1 cellular context compared by ENCODE assay signal in the genomic region with DNA sequence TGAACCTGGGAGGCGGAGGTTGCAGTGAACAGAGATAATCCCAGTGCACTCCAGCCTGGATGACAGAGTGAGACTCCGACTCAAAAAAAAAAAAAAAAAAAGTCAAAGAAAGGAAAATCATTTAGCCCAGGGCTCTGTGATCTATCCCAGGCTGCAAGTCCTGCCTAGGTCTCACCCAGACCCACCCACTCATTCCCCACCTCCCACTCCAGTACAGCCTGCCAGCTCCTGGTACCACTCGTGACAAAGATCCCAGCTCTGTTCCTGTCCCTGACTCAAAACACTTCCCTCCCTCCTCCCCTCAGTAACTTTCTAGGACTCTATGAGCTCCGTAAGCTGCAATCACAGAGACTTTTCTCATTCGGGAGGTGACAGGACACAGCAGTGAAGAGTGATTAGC.
TF ChIP-seq lines count a peak whose summit lies in the region.

No MANE protein-coding gene starts in this region.

TF ChIP-seq in HCT116, 20 proteins besides CTCF, POLR2A, EP300 and RAD21:
- TF ChIP-seq, protein P1, sequence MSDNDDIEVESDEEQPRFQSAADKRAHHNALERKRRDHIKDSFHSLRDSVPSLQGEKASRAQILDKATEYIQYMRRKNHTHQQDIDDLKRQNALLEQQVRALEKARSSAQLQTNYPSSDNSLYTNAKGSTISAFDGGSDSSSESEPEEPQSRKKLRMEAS (IDR thresholded peaks at IDR 0.05), result no peak
- TF ChIP-seq CEBPB (IDR thresholded peaks at IDR 0.05; ENCODE audit: low read depth), result no peak
- no peak for TF ChIP-seq SRF (IDR thresholded peaks at IDR 0.05; ENCODE audit: low read depth)
- TF ChIP-seq EGR1 (IDR thresholded peaks at IDR 0.05; ENCODE audit: low read depth), result no peak
- no peak for TF ChIP-seq YY1 (IDR thresholded peaks at IDR 0.05; ENCODE audit: extremely low read depth, insufficient replicate concordance, low read depth, low read length)
- no peak for TF ChIP-seq SP1 (IDR thresholded peaks at IDR 0.05; ENCODE audit: low read depth)
- no peak for TF ChIP-seq ELF1 (IDR thresholded peaks at IDR 0.05; ENCODE audit: borderline replicate concordance, low read depth)
- no peak for TF ChIP-seq JUND (IDR thresholded peaks at IDR 0.05)
- TF ChIP-seq EZH2phosphoT487 (IDR thresholded peaks at IDR 0.05; ENCODE audit: borderline replicate concordance), result no peak
- TF ChIP-seq, protein P2, sequence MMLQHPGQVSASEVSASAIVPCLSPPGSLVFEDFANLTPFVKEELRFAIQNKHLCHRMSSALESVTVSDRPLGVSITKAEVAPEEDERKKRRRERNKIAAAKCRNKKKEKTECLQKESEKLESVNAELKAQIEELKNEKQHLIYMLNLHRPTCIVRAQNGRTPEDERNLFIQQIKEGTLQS (IDR thresholded peaks at IDR 0.05), result no peak
- TF ChIP-seq EZH2 (IDR thresholded peaks at IDR 0.05), result no peak
- TF ChIP-seq POLR2AphosphoS5 (IDR thresholded peaks at IDR 0.05; ENCODE audit: low read depth, low read length), result no peak
- no peak for TF ChIP-seq CBX3 (IDR thresholded peaks at IDR 0.05; ENCODE audit: low read depth)
- TF ChIP-seq, protein P3, sequence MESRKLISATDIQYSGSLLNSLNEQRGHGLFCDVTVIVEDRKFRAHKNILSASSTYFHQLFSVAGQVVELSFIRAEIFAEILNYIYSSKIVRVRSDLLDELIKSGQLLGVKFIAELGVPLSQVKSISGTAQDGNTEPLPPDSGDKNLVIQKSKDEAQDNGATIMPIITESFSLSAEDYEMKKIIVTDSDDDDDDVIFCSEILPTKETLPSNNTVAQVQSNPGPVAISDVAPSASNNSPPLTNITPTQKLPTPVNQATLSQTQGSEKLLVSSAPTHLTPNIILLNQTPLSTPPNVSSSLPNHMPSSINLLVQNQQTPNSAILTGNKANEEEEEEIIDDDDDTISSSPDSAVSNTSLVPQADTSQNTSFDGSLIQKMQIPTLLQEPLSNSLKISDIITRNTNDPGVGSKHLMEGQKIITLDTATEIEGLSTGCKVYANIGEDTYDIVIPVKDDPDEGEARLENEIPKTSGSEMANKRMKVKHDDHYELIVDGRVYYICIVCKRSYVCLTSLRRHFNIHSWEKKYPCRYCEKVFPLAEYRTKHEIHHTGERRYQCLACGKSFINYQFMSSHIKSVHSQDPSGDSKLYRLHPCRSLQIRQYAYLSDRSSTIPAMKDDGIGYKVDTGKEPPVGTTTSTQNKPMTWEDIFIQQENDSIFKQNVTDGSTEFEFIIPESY (IDR thresholded peaks at IDR 0.05; ENCODE audit: extremely low read depth, insufficient replicate concordance, low read length), result no peak
- TF ChIP-seq SIN3A (IDR thresholded peaks at IDR 0.05; ENCODE audit: low read depth), result no peak
- TF ChIP-seq FOSL1 (IDR thresholded peaks at IDR 0.05; ENCODE audit: low read depth), result no peak
- TF ChIP-seq TCF7L2 (IDR thresholded peaks at IDR 0.05; ENCODE audit: borderline replicate concordance, extremely low read depth, insufficient read depth, insufficient read length), result no peak
- TF ChIP-seq, protein P4, sequence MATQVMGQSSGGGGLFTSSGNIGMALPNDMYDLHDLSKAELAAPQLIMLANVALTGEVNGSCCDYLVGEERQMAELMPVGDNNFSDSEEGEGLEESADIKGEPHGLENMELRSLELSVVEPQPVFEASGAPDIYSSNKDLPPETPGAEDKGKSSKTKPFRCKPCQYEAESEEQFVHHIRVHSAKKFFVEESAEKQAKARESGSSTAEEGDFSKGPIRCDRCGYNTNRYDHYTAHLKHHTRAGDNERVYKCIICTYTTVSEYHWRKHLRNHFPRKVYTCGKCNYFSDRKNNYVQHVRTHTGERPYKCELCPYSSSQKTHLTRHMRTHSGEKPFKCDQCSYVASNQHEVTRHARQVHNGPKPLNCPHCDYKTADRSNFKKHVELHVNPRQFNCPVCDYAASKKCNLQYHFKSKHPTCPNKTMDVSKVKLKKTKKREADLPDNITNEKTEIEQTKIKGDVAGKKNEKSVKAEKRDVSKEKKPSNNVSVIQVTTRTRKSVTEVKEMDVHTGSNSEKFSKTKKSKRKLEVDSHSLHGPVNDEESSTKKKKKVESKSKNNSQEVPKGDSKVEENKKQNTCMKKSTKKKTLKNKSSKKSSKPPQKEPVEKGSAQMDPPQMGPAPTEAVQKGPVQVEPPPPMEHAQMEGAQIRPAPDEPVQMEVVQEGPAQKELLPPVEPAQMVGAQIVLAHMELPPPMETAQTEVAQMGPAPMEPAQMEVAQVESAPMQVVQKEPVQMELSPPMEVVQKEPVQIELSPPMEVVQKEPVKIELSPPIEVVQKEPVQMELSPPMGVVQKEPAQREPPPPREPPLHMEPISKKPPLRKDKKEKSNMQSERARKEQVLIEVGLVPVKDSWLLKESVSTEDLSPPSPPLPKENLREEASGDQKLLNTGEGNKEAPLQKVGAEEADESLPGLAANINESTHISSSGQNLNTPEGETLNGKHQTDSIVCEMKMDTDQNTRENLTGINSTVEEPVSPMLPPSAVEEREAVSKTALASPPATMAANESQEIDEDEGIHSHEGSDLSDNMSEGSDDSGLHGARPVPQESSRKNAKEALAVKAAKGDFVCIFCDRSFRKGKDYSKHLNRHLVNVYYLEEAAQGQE (IDR thresholded peaks at IDR 0.05; ENCODE audit: low read depth), result no peak
- no peak for TF ChIP-seq ZFX (IDR thresholded peaks at IDR 0.05)
TF ChIP-seq in HCT116: peak in this region for 0.
